ENCODE assay signal across 8 cellular contexts in the genomic region with DNA sequence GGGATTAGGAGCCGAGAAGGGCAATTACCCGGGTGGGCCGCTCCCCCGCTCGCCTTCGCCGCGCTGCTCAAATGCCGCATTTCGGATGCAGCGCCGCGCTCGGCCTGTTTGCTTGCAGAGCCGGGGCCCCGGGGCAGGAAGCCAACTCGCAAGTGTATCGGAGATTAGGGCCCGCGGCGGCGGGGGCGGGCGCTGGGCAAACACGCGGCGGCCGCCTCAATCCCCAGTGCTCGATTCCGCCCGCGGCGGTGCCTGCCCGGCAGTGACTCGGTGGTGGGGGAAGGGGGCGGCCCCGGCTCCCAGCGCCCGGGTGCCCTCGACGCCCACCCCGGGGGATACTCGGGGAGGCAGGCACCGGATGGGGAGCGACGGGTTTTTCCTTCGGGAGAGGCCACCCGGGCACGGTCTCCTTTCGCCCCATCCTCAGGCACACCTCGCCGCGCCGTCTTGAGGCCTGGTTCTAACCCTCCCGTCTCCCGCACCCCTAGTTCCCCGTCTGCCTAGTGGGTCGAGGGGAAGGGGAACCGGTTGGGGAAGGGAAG. TPM values are rescaled to one million over a fixed set of nuclear protein-coding genes. Genes with fewer than 3 reads are reported as not detected.
DNase-seq lines count a peak whose midpoint lies in the region; ATAC-seq and TF ChIP-seq lines count a peak whose summit lies in the region.

No MANE protein-coding gene starts in this region.

- peaks cover 14% of the 10 kb centered on the region for H3K4me1 Mint-ChIP-seq in CD8-positive, alpha-beta T cell (ENCODE audit: low read depth)

- peak overlapping the region; percentile 5 for H3K27ac ChIP-seq in CD8-positive, alpha-beta T cell (ENCODE audit: low read depth, low read length)
- H3K27ac ChIP-seq in right atrium auricular region, result peak overlapping the region; percentile 79 to 84
- H3K27ac ChIP-seq in prostate gland, result no peak overlapping the region
- H3K27ac ChIP-seq in uterus, result peak overlapping the region in 1 of 2 donors; percentile 72

- CTCF ChIA-PET in CD8-positive, alpha-beta T cell (lab: Charles Lee), result interaction anchor here (0.7 to 5.4 kb wide), 20 partner anchors 12 to 334 kb away, joined by 3 to 122 read pairs (median 6); a partner anchor contains a TSS

- peaks cover 26% of the 10 kb centered on the region for H3K4me1 ChIP-seq in CD8-positive, alpha-beta T cell (ENCODE audit: insufficient read depth, low read length)
- peaks cover 0 to 29% of the 10 kb centered on the region in 2 donors for H3K4me1 ChIP-seq in right atrium auricular region
- peaks cover 9% of the 10 kb centered on the region for H3K4me1 ChIP-seq in prostate gland (replicated peaks)
- H3K4me1 ChIP-seq in uterus, result peaks cover 0 to 11% of the 10 kb centered on the region in 2 donors

- peak overlapping the region; percentile 65 for H3K4me3 ChIP-seq in CD8-positive, alpha-beta T cell (ENCODE audit: low read depth, low read length)
- H3K4me3 ChIP-seq in right atrium auricular region, result peak overlapping the region; percentile 49 to 67
- peak overlapping the region; percentile 11 to 26 for H3K4me3 ChIP-seq in prostate gland
- peak overlapping the region; percentile 10 to 36 for H3K4me3 ChIP-seq in uterus

- H3K4me3 Mint-ChIP-seq in CD8-positive, alpha-beta T cell, result peak overlapping the region; percentile 89

- H3K27ac Mint-ChIP-seq in CD8-positive, alpha-beta T cell, result no peak overlapping the region

- no peaks in the 10 kb centered on the region for H3K9me3 Mint-ChIP-seq in CD8-positive, alpha-beta T cell

- intact Hi-C loops in CD8-positive, alpha-beta T cell (cut with DNase I, micrococcal nuclease), result loop anchor here (1.0 to 10.0 kb wide), 9 partner anchors 58 to 1251 kb away; a partner anchor contains a TSS
- intact Hi-C loops in prostate gland (cut with DNase I), result loop anchor here (5.0 to 10.0 kb wide), 3 partner anchors 88 to 401 kb away; no protein-coding TSS in a partner anchor
- intact Hi-C loops in uterus (cut with DNase I; ENCODE audit: low total_unique reads), result loop anchor here (5.0 kb wide), 2 partner anchors 88 to 183 kb away; no protein-coding TSS in a partner anchor

- peaks cover 6% of the 10 kb centered on the region for H3K27me3 ChIP-seq in CD8-positive, alpha-beta T cell (ENCODE audit: insufficient read depth, low read length)
- H3K27me3 ChIP-seq in right atrium auricular region, result no peaks in the 10 kb centered on the region
- H3K27me3 ChIP-seq in prostate gland (replicated peaks; ENCODE audit: insufficient read depth), result no peaks in the 10 kb centered on the region
- H3K27me3 ChIP-seq in uterus, result peaks cover 0 to 12% of the 10 kb centered on the region in 2 donors

- WGBS in prostate gland, result under 1% methylated on average over 26 of the region's 59 CpGs

- POLR2A ChIA-PET in CD8-positive, alpha-beta T cell (lab: Charles Lee), result no interaction called here

- peak; percentile 45 for ATAC-seq in CD8-positive, alpha-beta T cell
- peak; percentile 35 for ATAC-seq in HG03342 (IDR thresholded peaks at IDR 0.05; ENCODE audit: unreplicated experiment)

- peak in 6 of 7 experiments; percentile 61 to 86 (median 74) for DNase-seq in CD8-positive, alpha-beta T cell
- peak; percentile 37 for DNase-seq in T-helper 22 cell (ENCODE audit: low read depth)
- DNase-seq in amniotic stem cell (lab: John Stamatoyannopoulos, UW), result peak; percentile 18
- DNase-seq in right atrium auricular region (ENCODE audit: low spot score), result peak; percentile 82
- peak; percentile 65 for DNase-seq in prostate gland (ENCODE audit: low spot score)
- peak; percentile 58 to 71 for DNase-seq in uterus
- no peak for DNase-seq in NCI-H187 (lab: John Stamatoyannopoulos, UW)

- H3K36me3 ChIP-seq in CD8-positive, alpha-beta T cell (ENCODE audit: insufficient read depth, low read length), result no peaks in the 10 kb centered on the region
- H3K36me3 ChIP-seq in right atrium auricular region (no peaks in the 10 kb centered on the region), prostate gland (no peaks in the 10 kb centered on the region), uterus (no peaks in the 10 kb centered on the region)

- no peak for TF ChIP-seq CTCF in CD8-positive, alpha-beta T cell (IDR thresholded peaks at IDR 0.05)
- TF ChIP-seq CTCF in right atrium auricular region (IDR thresholded peaks at IDR 0.05) (peak in 1 of 2 donors; percentile 37), prostate gland (IDR thresholded peaks at IDR 0.05) (no peak), uterus (IDR thresholded peaks at IDR 0.05) (no peak)

- no peak for TF ChIP-seq POLR2A in prostate gland (IDR thresholded peaks at IDR 0.05)
- no peak for TF ChIP-seq POLR2A in uterus (IDR thresholded peaks at IDR 0.05)

- H3K9me3 ChIP-seq in CD8-positive, alpha-beta T cell (ENCODE audit: low read length), result no peaks in the 10 kb centered on the region
- H3K9me3 ChIP-seq in right atrium auricular region (no peaks in the 10 kb centered on the region), prostate gland (no peaks in the 10 kb centered on the region), uterus (no peaks in the 10 kb centered on the region)

- peaks cover 16% of the 10 kb centered on the region for H3K27me3 Mint-ChIP-seq in CD8-positive, alpha-beta T cell (ENCODE audit: low read depth)

- no peaks in the 10 kb centered on the region for H3K36me3 Mint-ChIP-seq in CD8-positive, alpha-beta T cell

RNA-seq across cellular contexts. Expression of a gene that starts 26.6 kb away (rescaled TPM):
- not detected for total RNA-seq in CD8-positive, alpha-beta T cell
- total RNA-seq in right atrium auricular region (not detected), prostate gland (not detected), uterus (not detected)

RNA-seq across cellular contexts. Expression of a gene that starts 38.3 kb away (rescaled TPM):
- 10 to 100 TPM; 59.1 to 71.9 TPM for total RNA-seq in CD8-positive, alpha-beta T cell
- total RNA-seq in right atrium auricular region, result 10 to 100 TPM; 11.4 to 12.5 TPM
- total RNA-seq in prostate gland, result 10 to 100 TPM; 12.5 to 36.6 TPM
- 10 to 100 TPM in 3 of 4 donors, 1 to 10 TPM in 1; 5.9 to 31.1 (median 22.7) TPM for total RNA-seq in uterus

RNA-seq across cellular contexts. Expression of a gene that starts 57.3 kb away (rescaled TPM):
- total RNA-seq in CD8-positive, alpha-beta T cell, result 1 to 10 TPM; 2.4 to 3.4 TPM
- total RNA-seq in right atrium auricular region (100 to 1,000 TPM in 1 of 2 donors, 10 to 100 TPM in 1; 49.5 to 124 TPM), prostate gland (10 to 100 TPM; 21.4 to 26.3 TPM), uterus (10 to 100 TPM in 2 of 4 donors, 1 to 10 TPM in 2; 2.3 to 11.8 (median 9.8) TPM)

RNA-seq across cellular contexts. Expression of a gene that starts 58.4 kb away (rescaled TPM):
- 10 to 100 TPM; 93.1 to 96.3 TPM for total RNA-seq in CD8-positive, alpha-beta T cell
- total RNA-seq in right atrium auricular region (100 to 1,000 TPM; 154 to 191 TPM), prostate gland (100 to 1,000 TPM; 206 to 242 TPM), uterus (100 to 1,000 TPM; 118 to 269 (median 188) TPM)

Comparison
In these comparisons a context has a peak if more than half of its experiments do, and no peak if none do; other contexts are left out.
1. DNase-seq: peak in CD8-positive, alpha-beta T cell (6 of 7), T-helper 22 cell (single experiment), amniotic stem cell (single experiment), right atrium auricular region (single experiment), prostate gland (single experiment) and uterus (2 of 2); none in NCI-H187 (0 of 2).
2. H3K27ac ChIP-seq: peak in CD8-positive, alpha-beta T cell (single experiment) and right atrium auricular region (2 of 2); none in prostate gland (0 of 2).
3. Peak in every context shown above with its lines, with median percentiles within 50 percentile points of each other: H3K4me3 ChIP-seq.